ENCODE assay signal across 1 cellular context in genomic region chr1:235971571-235972315, GRCh38.
TF ChIP-seq lines count a peak whose summit lies in the region.

No MANE protein-coding gene starts in this region.

TF ChIP-seq in HEK293, 187 proteins besides CTCF, POLR2A, EP300 and RAD21 (continued from another document and continues in another):
- TF ChIP-seq PATZ1 (tag by site-specific recombination; IDR thresholded peaks at IDR 0.05): peak; percentile 87
- no peak for TF ChIP-seq ZNF140 (tag by site-specific recombination; IDR thresholded peaks at IDR 0.05)
- TF ChIP-seq ZNF529 (tag by site-specific recombination; IDR thresholded peaks at IDR 0.05; ENCODE audit: insufficient replicate concordance): no peak
- no peak for TF ChIP-seq SP7 (tag by site-specific recombination; IDR thresholded peaks at IDR 0.05)
- TF ChIP-seq ZNF280C (tag by site-specific recombination; IDR thresholded peaks at IDR 0.05): no peak
- no peak for TF ChIP-seq RBAK (tag by site-specific recombination; IDR thresholded peaks at IDR 0.05)
- TF ChIP-seq KLF17 (tag by site-specific recombination; IDR thresholded peaks at IDR 0.05): peak; percentile 63; the same call in 1 of the 2 replicates
- no peak for TF ChIP-seq ZNF148 (tag by site-specific recombination; IDR thresholded peaks at IDR 0.05; ENCODE audit: borderline replicate concordance)
- no peak for TF ChIP-seq ZNF169 (tag by site-specific recombination; IDR thresholded peaks at IDR 0.05)
- no peak for TF ChIP-seq ZNF121 (tag by site-specific recombination; IDR thresholded peaks at IDR 0.05)
- no peak for TF ChIP-seq REPIN1 (tag by site-specific recombination; IDR thresholded peaks at IDR 0.05; ENCODE audit: low read depth)
- no peak for TF ChIP-seq PRDM4 (tag by site-specific recombination; IDR thresholded peaks at IDR 0.05)
- peak; percentile 68 for TF ChIP-seq SP3 (tag by site-specific recombination; IDR thresholded peaks at IDR 0.05)
- no peak for TF ChIP-seq GLIS1 (tag by site-specific recombination; IDR thresholded peaks at IDR 0.05)
- TF ChIP-seq ZNF518A (tag by site-specific recombination; conservative IDR thresholded peaks at IDR 0.05; ENCODE audit: low read depth): peak; percentile 35; the same call in 1 of the 2 replicates
- TF ChIP-seq ZBTB44 (tag by site-specific recombination; IDR thresholded peaks at IDR 0.05): peak; percentile 40; the same call in 1 of the 2 replicates
- peak; percentile 57; the same call in 1 of the 2 replicates for TF ChIP-seq ZNF692 (tag by site-specific recombination; IDR thresholded peaks at IDR 0.05)
- TF ChIP-seq ZNF37A (tag by site-specific recombination; IDR thresholded peaks at IDR 0.05): no peak
- peak; percentile 88 for TF ChIP-seq ZBTB17 (tag by site-specific recombination; IDR thresholded peaks at IDR 0.05)
- TF ChIP-seq ZSCAN30 (tag by site-specific recombination; IDR thresholded peaks at IDR 0.05): peak; percentile 76
- TF ChIP-seq ZNF747 (tag by site-specific recombination; IDR thresholded peaks at IDR 0.05): no peak
- no peak for TF ChIP-seq BCL11B (tag by site-specific recombination; IDR thresholded peaks at IDR 0.05; ENCODE audit: low read depth)
- TF ChIP-seq KLF16 (tag by site-specific recombination; IDR thresholded peaks at IDR 0.05): peak; percentile 78
- TF ChIP-seq ZNF426 (tag by site-specific recombination; IDR thresholded peaks at IDR 0.05): no peak
- TF ChIP-seq ZFP3 (tag by site-specific recombination; IDR thresholded peaks at IDR 0.05; ENCODE audit: low read depth): no peak
- TF ChIP-seq PRDM1 (tag by site-specific recombination; IDR thresholded peaks at IDR 0.05): no peak
- peak; percentile 41; the same call in 1 of the 2 replicates for TF ChIP-seq ZNF639 (tag by site-specific recombination; IDR thresholded peaks at IDR 0.05)
- TF ChIP-seq ZNF785 (tag by site-specific recombination; IDR thresholded peaks at IDR 0.05): no peak
- no peak for TF ChIP-seq ZIC2 (tag by site-specific recombination; IDR thresholded peaks at IDR 0.05)
- no peak for TF ChIP-seq ZNF530 (tag by site-specific recombination; IDR thresholded peaks at IDR 0.05; ENCODE audit: low read depth)
- no peak for TF ChIP-seq ZNF221 (tag by site-specific recombination; IDR thresholded peaks at IDR 0.05; ENCODE audit: borderline replicate concordance)
- TF ChIP-seq ZBTB48 (tag by site-specific recombination; IDR thresholded peaks at IDR 0.05): no peak
- 0 out of 2 replicates have a peak, but pooled peaks have one; percentile 19 for TF ChIP-seq ZSCAN4 (tag by site-specific recombination; IDR thresholded peaks at IDR 0.05)
- TF ChIP-seq GLI4 (tag by site-specific recombination; IDR thresholded peaks at IDR 0.05): no peak
